ENCODE assay signal across 1 cellular context in the genomic region with DNA sequence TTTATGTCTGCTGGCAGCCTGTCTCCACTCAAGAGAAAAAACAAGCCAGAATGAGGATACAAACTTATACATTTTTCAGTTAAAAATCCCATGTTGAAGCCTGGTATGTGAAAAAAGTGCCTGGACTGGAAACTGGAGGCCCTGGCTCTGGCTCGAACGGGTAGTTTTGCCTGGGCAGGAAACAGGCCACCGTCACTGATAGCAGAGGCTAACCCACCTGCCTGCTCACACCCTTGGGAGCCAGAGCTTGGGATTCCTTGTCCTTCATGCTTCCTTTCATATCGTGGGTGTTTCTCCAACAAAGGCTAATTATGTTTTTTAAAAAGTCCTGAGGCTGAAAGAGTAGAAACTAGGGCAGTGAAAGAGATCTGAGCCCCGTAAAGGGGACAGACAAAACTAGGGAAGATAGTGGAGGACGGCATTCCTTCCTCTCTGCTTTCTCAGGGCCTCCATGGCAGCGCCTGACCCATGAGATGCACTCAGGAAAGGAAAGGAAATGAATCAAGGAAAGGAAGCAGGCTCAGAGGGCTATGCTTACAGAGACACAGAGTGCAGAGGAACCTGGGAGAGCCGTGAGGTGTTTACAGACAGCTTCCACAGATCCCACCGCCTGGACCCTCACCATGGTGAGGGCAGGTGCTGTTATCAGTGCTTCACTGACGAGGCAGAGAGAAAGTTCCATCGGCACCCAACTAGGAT.
TF ChIP-seq lines count a peak whose summit lies in the region.

No MANE protein-coding gene starts in this region.

TF ChIP-seq in H1, 55 proteins besides CTCF, POLR2A, EP300 and RAD21 (continued from another document):
- TF ChIP-seq, protein P1, sequence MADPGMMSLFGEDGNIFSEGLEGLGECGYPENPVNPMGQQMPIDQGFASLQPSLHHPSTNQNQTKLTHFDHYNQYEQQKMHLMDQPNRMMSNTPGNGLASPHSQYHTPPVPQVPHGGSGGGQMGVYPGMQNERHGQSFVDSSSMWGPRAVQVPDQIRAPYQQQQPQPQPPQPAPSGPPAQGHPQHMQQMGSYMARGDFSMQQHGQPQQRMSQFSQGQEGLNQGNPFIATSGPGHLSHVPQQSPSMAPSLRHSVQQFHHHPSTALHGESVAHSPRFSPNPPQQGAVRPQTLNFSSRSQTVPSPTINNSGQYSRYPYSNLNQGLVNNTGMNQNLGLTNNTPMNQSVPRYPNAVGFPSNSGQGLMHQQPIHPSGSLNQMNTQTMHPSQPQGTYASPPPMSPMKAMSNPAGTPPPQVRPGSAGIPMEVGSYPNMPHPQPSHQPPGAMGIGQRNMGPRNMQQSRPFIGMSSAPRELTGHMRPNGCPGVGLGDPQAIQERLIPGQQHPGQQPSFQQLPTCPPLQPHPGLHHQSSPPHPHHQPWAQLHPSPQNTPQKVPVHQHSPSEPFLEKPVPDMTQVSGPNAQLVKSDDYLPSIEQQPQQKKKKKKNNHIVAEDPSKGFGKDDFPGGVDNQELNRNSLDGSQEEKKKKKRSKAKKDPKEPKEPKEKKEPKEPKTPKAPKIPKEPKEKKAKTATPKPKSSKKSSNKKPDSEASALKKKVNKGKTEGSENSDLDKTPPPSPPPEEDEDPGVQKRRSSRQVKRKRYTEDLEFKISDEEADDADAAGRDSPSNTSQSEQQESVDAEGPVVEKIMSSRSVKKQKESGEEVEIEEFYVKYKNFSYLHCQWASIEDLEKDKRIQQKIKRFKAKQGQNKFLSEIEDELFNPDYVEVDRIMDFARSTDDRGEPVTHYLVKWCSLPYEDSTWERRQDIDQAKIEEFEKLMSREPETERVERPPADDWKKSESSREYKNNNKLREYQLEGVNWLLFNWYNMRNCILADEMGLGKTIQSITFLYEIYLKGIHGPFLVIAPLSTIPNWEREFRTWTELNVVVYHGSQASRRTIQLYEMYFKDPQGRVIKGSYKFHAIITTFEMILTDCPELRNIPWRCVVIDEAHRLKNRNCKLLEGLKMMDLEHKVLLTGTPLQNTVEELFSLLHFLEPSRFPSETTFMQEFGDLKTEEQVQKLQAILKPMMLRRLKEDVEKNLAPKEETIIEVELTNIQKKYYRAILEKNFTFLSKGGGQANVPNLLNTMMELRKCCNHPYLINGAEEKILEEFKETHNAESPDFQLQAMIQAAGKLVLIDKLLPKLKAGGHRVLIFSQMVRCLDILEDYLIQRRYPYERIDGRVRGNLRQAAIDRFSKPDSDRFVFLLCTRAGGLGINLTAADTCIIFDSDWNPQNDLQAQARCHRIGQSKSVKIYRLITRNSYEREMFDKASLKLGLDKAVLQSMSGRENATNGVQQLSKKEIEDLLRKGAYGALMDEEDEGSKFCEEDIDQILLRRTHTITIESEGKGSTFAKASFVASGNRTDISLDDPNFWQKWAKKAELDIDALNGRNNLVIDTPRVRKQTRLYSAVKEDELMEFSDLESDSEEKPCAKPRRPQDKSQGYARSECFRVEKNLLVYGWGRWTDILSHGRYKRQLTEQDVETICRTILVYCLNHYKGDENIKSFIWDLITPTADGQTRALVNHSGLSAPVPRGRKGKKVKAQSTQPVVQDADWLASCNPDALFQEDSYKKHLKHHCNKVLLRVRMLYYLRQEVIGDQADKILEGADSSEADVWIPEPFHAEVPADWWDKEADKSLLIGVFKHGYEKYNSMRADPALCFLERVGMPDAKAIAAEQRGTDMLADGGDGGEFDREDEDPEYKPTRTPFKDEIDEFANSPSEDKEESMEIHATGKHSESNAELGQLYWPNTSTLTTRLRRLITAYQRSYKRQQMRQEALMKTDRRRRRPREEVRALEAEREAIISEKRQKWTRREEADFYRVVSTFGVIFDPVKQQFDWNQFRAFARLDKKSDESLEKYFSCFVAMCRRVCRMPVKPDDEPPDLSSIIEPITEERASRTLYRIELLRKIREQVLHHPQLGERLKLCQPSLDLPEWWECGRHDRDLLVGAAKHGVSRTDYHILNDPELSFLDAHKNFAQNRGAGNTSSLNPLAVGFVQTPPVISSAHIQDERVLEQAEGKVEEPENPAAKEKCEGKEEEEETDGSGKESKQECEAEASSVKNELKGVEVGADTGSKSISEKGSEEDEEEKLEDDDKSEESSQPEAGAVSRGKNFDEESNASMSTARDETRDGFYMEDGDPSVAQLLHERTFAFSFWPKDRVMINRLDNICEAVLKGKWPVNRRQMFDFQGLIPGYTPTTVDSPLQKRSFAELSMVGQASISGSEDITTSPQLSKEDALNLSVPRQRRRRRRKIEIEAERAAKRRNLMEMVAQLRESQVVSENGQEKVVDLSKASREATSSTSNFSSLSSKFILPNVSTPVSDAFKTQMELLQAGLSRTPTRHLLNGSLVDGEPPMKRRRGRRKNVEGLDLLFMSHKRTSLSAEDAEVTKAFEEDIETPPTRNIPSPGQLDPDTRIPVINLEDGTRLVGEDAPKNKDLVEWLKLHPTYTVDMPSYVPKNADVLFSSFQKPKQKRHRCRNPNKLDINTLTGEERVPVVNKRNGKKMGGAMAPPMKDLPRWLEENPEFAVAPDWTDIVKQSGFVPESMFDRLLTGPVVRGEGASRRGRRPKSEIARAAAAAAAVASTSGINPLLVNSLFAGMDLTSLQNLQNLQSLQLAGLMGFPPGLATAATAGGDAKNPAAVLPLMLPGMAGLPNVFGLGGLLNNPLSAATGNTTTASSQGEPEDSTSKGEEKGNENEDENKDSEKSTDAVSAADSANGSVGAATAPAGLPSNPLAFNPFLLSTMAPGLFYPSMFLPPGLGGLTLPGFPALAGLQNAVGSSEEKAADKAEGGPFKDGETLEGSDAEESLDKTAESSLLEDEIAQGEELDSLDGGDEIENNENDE (IDR thresholded peaks at IDR 0.05; ENCODE audit: insufficient replicate concordance, low read length) = no peak
- TF ChIP-seq BRCA1 (IDR thresholded peaks at IDR 0.05; ENCODE audit: low read depth, low read length) (no peak), RFX5 (IDR thresholded peaks at IDR 0.05; ENCODE audit: borderline replicate concordance, low read depth, low read length) (no peak), GTF2F1 (IDR thresholded peaks at IDR 0.05; ENCODE audit: borderline replicate concordance, low read depth, low read length) (no peak), KDM4A (IDR thresholded peaks at IDR 0.05; ENCODE audit: low read depth, low read length, severe bottlenecking) (no peak), JUN (IDR thresholded peaks at IDR 0.05; ENCODE audit: low read depth, low read length) (no peak), BCL11A (IDR thresholded peaks at IDR 0.05; ENCODE audit: low read depth in 2 of 2, low read length in 2 of 2) (no peak), SIX5 (IDR thresholded peaks at IDR 0.05; ENCODE audit: low read depth, low read length) (no peak), SAP30 (IDR thresholded peaks at IDR 0.05; ENCODE audit: insufficient read depth, insufficient replicate concordance, low read length) (no peak), TBP (IDR thresholded peaks at IDR 0.05; ENCODE audit: low read depth, low read length) (no peak), SRF (IDR thresholded peaks at IDR 0.05; ENCODE audit: low read depth, low read length) (no peak), POU5F1 (IDR thresholded peaks at IDR 0.05; ENCODE audit: low read depth, low read length) (no peak), KDM5A (IDR thresholded peaks at IDR 0.05; ENCODE audit: low read length) (no peak), EZH2 (IDR thresholded peaks at IDR 0.05; ENCODE audit: low read depth, low read length, severe bottlenecking) (no peak), FOSL1 (IDR thresholded peaks at IDR 0.05; ENCODE audit: insufficient read depth, low read depth, low read length) (no peak), CHD2 (IDR thresholded peaks at IDR 0.05; ENCODE audit: low read length) (no peak)
- TF ChIP-seq, protein P2, sequence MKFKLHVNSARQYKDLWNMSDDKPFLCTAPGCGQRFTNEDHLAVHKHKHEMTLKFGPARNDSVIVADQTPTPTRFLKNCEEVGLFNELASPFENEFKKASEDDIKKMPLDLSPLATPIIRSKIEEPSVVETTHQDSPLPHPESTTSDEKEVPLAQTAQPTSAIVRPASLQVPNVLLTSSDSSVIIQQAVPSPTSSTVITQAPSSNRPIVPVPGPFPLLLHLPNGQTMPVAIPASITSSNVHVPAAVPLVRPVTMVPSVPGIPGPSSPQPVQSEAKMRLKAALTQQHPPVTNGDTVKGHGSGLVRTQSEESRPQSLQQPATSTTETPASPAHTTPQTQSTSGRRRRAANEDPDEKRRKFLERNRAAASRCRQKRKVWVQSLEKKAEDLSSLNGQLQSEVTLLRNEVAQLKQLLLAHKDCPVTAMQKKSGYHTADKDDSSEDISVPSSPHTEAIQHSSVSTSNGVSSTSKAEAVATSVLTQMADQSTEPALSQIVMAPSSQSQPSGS (IDR thresholded peaks at IDR 0.05; ENCODE audit: low read length) = no peak
- TF ChIP-seq, protein P3, sequence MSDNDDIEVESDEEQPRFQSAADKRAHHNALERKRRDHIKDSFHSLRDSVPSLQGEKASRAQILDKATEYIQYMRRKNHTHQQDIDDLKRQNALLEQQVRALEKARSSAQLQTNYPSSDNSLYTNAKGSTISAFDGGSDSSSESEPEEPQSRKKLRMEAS (IDR thresholded peaks at IDR 0.05) = no peak
- TF ChIP-seq, protein P4, sequence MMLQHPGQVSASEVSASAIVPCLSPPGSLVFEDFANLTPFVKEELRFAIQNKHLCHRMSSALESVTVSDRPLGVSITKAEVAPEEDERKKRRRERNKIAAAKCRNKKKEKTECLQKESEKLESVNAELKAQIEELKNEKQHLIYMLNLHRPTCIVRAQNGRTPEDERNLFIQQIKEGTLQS (IDR thresholded peaks at IDR 0.05; ENCODE audit: insufficient read depth, low read depth, low read length) = no peak
